ENCODE assay signal across 21 cellular contexts in genomic region chr9:101232405-101232977, GRCh38.
DNase-seq lines count a peak whose midpoint lies in the region; ATAC-seq, FAIRE-seq and TF ChIP-seq lines count a peak whose summit lies in the region.
"Had no signal": no experiment of that assay in that cellular context is flagged by ENCODE, and none has a peak within 500 bp of the region (broad histone marks: within the 10 kb centered on the region; RNA-seq: fewer than 3 reads in every experiment).

No MANE protein-coding gene starts in this region.

- H3K27ac ChIP-seq in K562 (ENCODE audit: extremely low read depth, low read depth, low read length) (no peak overlapping the region), HepG2 (ENCODE audit: extremely low read length, insufficient read depth, low read length) (no peak overlapping the region)
- H3K27ac ChIP-seq: BLaER1, C4-2B, GM23248 had no signal

- H3K27me3 ChIP-seq in K562 (ENCODE audit: control insufficient read depth in 2 of 2, insufficient read depth in 2 of 2, low read length in 2 of 2) (no peaks in the 10 kb centered on the region), HepG2 (ENCODE audit: control insufficient read depth in 1 of 2, insufficient read depth in 2 of 2, low read length in 2 of 2) (no peaks in the 10 kb centered on the region)
- H3K27me3 ChIP-seq: BLaER1 had no signal

- no peak overlapping the region for H3K4me3 Mint-ChIP-seq in activated CD8-positive, alpha-beta T cell treated with anti-CD3 and anti-CD28 coated beads for 36 hours
- H3K4me3 Mint-ChIP-seq: B cell; CD4-positive, CD25-positive, alpha-beta regulatory T cell; CD8-positive, alpha-beta T cell; H9 had no signal

- H3K27ac Mint-ChIP-seq in activated CD8-positive, alpha-beta T cell treated with anti-CD3 and anti-CD28 coated beads for 36 hours = no peak overlapping the region
- H3K27ac Mint-ChIP-seq: B cell; CD4-positive, CD25-positive, alpha-beta regulatory T cell; CD8-positive, alpha-beta T cell had no signal

- DNase-seq in NCI-H146 (lab: John Stamatoyannopoulos, UW) (peak; percentile 18), K562 (ENCODE audit: extremely low read depth in 1 of 4, low spot score in 3 of 4) (no peak), HepG2 (ENCODE audit: low spot score) (no peak), GM19240 (ENCODE audit: insufficient read length, low spot score) (no peak)
- no peak for DNase-seq in NK-92 treated with Interleukin-12 subunit alpha and Interleukin-12 subunit beta, amount 100 ng/mL, for 24 hours (lab: John Stamatoyannopoulos, UW)
- no peak for DNase-seq in activated CD8-positive, alpha-beta T cell treated with anti-CD3 and anti-CD28 coated beads for 36 hours
- DNase-seq: Caco-2; CD4-positive, CD25-positive, alpha-beta regulatory T cell; CD8-positive, alpha-beta T cell; DMS 273 treated with DMSO at 0.1 percent for 48 hours; DMS79; GF-D8; GM23248; H9 had no signal

- H3K79me2 ChIP-seq in K562 (ENCODE audit: control insufficient read depth, insufficient read depth, low read length) (no peaks in the 10 kb centered on the region), HepG2 (ENCODE audit: insufficient read depth, low read length) (no peaks in the 10 kb centered on the region)

- no peak for TF ChIP-seq EP300 in K562 (IDR thresholded peaks at IDR 0.05; ENCODE audit: low read length)
- TF ChIP-seq EP300 in HepG2 (IDR thresholded peaks at IDR 0.05; ENCODE audit: low read depth in 2 of 2, low read length in 2 of 2) = no peak
- TF ChIP-seq EP300 in HepG2 (CRISPR knock-in tag; IDR thresholded peaks at IDR 0.05; ENCODE audit: borderline replicate concordance) = no peak

- H3K4me2 ChIP-seq in K562 (ENCODE audit: insufficient read depth, low read length) = no peak overlapping the region
- no peak overlapping the region for H3K4me2 ChIP-seq in HepG2 (ENCODE audit: low read depth, low read length)
- H3K4me2 ChIP-seq: BLaER1 had no signal

- TF ChIP-seq CTCF in K562 (IDR thresholded peaks at IDR 0.05 in 2 of 3, conservative IDR thresholded peaks at IDR 0.05 in 1 of 3; ENCODE audit: insufficient read depth in 2 of 3, low read depth in 1 of 3, low read length in 3 of 3) (no peak), HepG2 (CRISPR knock-in tag; IDR thresholded peaks at IDR 0.05) (no peak)
- TF ChIP-seq CTCF in activated CD8-positive, alpha-beta T cell treated with anti-CD3 and anti-CD28 coated beads for 36 hours (IDR thresholded peaks at IDR 0.05) = no peak

- no peak for ATAC-seq in K562
- no peak for ATAC-seq in HepG2
- no peak for ATAC-seq in HG02763 (IDR thresholded peaks at IDR 0.05; ENCODE audit: unreplicated experiment)
- no peak for ATAC-seq in activated CD8-positive, alpha-beta T cell treated with anti-CD3 and anti-CD28 coated beads for 36 hours
- ATAC-seq: CD8-positive, alpha-beta T cell; HCT116 had no signal

- no peaks in the 10 kb centered on the region for H3K4me1 Mint-ChIP-seq in activated CD8-positive, alpha-beta T cell treated with anti-CD3 and anti-CD28 coated beads for 36 hours (ENCODE audit: low read depth)
- H3K4me1 Mint-ChIP-seq: CD4-positive, CD25-positive, alpha-beta regulatory T cell had no signal

- H3K9me3 Mint-ChIP-seq in activated CD8-positive, alpha-beta T cell treated with anti-CD3 and anti-CD28 coated beads for 36 hours = no peaks in the 10 kb centered on the region
- H3K9me3 Mint-ChIP-seq: CD8-positive, alpha-beta T cell; H9 had no signal

- FAIRE-seq in K562 (lab: Jason Lieb, UNC) (no peak), HepG2 (lab: Jason Lieb, UNC) (no peak)
- FAIRE-seq: GM12891, GM18507 had no signal

- no peaks in the 10 kb centered on the region for H3K9me3 ChIP-seq in K562 (replicated peaks; ENCODE audit: control insufficient read depth, insufficient read depth, low read depth, low read length)
- H3K9me3 ChIP-seq in HepG2 (ENCODE audit: low read length) = no peaks in the 10 kb centered on the region
- H3K9me3 ChIP-seq: BLaER1, Caco-2 had no signal

- H3K4me1 ChIP-seq in K562 (replicated peaks in 1 of 2; ENCODE audit: control insufficient read depth in 2 of 2, insufficient read depth in 2 of 2, low read length in 2 of 2) (no peaks in the 10 kb centered on the region), HepG2 (ENCODE audit: insufficient read depth, low read length) (peaks cover 30% of the 10 kb centered on the region)
- H3K4me1 ChIP-seq: Caco-2 had no signal

- H3K36me3 ChIP-seq in K562 (ENCODE audit: control insufficient read depth, insufficient read depth, low read length) (no peaks in the 10 kb centered on the region), HepG2 (replicated peaks in 1 of 2; ENCODE audit: control insufficient read depth in 1 of 2, insufficient read depth in 2 of 2, low read length in 2 of 2) (0 out of 5 replicates have a peak, but pooled peaks cover 0 to 3% of the 10 kb centered on the region in 2 experiments)
- H3K36me3 ChIP-seq: BLaER1 had no signal

- H2AFZ ChIP-seq in K562 (ENCODE audit: low read depth, low read length) (no peak overlapping the region), HepG2 (ENCODE audit: low read length) (no peak overlapping the region)
- H2AFZ ChIP-seq: GM23248 had no signal

- WGBS in K562 (ENCODE audit: insufficient coverage, low coverage, missing lambda C conversion rate) = 0% methylated on average over 2 of the region's 2 CpGs
- 98% methylated on average over 2 of the region's 2 CpGs for WGBS in HepG2 (ENCODE audit: low lambda C conversion rate)

- POLR2A ChIA-PET in K562 (lab: Yijun Ruan, JAX) = no interaction called here
- POLR2A ChIA-PET in HepG2 (lab: Yijun Ruan, JAX) = no interaction called here
- POLR2A ChIA-PET in activated CD8-positive, alpha-beta T cell treated with anti-CD3 and anti-CD28 coated beads for 36 hours (lab: Charles Lee) = interaction anchor here (0.9 kb wide), 1 partner anchor 11 kb away, joined by 3 read pairs; no protein-coding TSS in a partner anchor

- intact Hi-C loops in K562 (cut with micrococcal nuclease) = loop anchor here (5.0 to 10.0 kb wide), 2 partner anchors 115 to 628 kb away; no protein-coding TSS in a partner anchor
- intact Hi-C loops in HepG2 (cut with micrococcal nuclease; ENCODE audit: unreplicated experiment) = no loop called here
- intact Hi-C loops in activated CD8-positive, alpha-beta T cell treated with anti-CD3 and anti-CD28 coated beads for 36 hours (cut with micrococcal nuclease) = no loop called here

- peaks cover 11% of the 10 kb centered on the region for H3K27me3 Mint-ChIP-seq in activated CD8-positive, alpha-beta T cell treated with anti-CD3 and anti-CD28 coated beads for 36 hours

- no peaks in the 10 kb centered on the region for H3K36me3 Mint-ChIP-seq in activated CD8-positive, alpha-beta T cell treated with anti-CD3 and anti-CD28 coated beads for 36 hours (ENCODE audit: low read depth)
- H3K36me3 Mint-ChIP-seq: CD4-positive, CD25-positive, alpha-beta regulatory T cell; CD8-positive, alpha-beta T cell had no signal

- TF ChIP-seq RAD21 in K562 (CRISPR knock-in tag; conservative IDR thresholded peaks at IDR 0.05 in 1 of 2, IDR thresholded peaks at IDR 0.05 in 1 of 2) (no peak), HepG2 (CRISPR knock-in tag; IDR thresholded peaks at IDR 0.05) (no peak)

- H3K4me3 ChIP-seq in K562 = no peak overlapping the region
- H3K4me3 ChIP-seq in HepG2 (replicated peaks in 1 of 3; ENCODE audit: insufficient read depth in 1 of 3, low read depth in 2 of 3, low read length in 3 of 3) = no peak overlapping the region
- H3K4me3 ChIP-seq: BLaER1, GM23248 had no signal

- in situ Hi-C loops in K562 (cut with MboI) (no loop called here), HepG2 (cut with HindIII; ENCODE audit: extremely low pct_ligation_motif_present, low pct_unique_long_range_greater_than_20kb) (loop anchor here (5.0 to 25.0 kb wide), 2 partner anchors 115 to 520 kb away; no protein-coding TSS in a partner anchor)

- TF ChIP-seq POLR2A in K562 (conservative IDR thresholded peaks at IDR 0.05) = no peak
- TF ChIP-seq POLR2A in HepG2 (IDR thresholded peaks at IDR 0.05; ENCODE audit: insufficient read depth in 1 of 2, low read depth in 2 of 2, low read length in 2 of 2) = no peak

- H3K9ac ChIP-seq in K562 (ENCODE audit: insufficient read depth in 1 of 2, low read depth in 2 of 2, low read length in 2 of 2) (no peak overlapping the region), HepG2 (ENCODE audit: insufficient read depth, low read depth, low read length) (no peak overlapping the region)
- H3K9ac ChIP-seq: BLaER1, GM23248 had no signal

- CTCF ChIA-PET in K562 (lab: Yijun Ruan, JAX; ENCODE audit: low intra/inter-chr PET ratio) = no interaction called here
- CTCF ChIA-PET in HepG2 (lab: Yijun Ruan, JAX; ENCODE audit: low intra/inter-chr PET ratio, low total read pairs) = interaction anchor here (3.9 kb wide), 1 partner anchor 113 kb away, joined by 38 read pairs; no protein-coding TSS in a partner anchor
- CTCF ChIA-PET in activated CD8-positive, alpha-beta T cell treated with anti-CD3 and anti-CD28 coated beads for 36 hours (lab: Charles Lee) = interaction anchor here (0.7 kb wide), 1 partner anchor 76 kb away, joined by 3 read pairs; no protein-coding TSS in a partner anchor

- no peaks in the 10 kb centered on the region for H3K9me1 ChIP-seq in K562 (ENCODE audit: control insufficient read depth, insufficient read depth, low read length)

- no TSS peak for BruUV-seq in K562 (replicated peaks; lab: Mats Ljungman, UMichigan)
- no TSS peak for BruUV-seq in HepG2 (replicated peaks; lab: Mats Ljungman, UMichigan)

- H4K20me1 ChIP-seq in K562 (replicated peaks; ENCODE audit: control insufficient read depth, insufficient read depth, low read length) (no peaks in the 10 kb centered on the region), HepG2 (ENCODE audit: insufficient read depth, low read length) (no peaks in the 10 kb centered on the region)
- H4K20me1 ChIP-seq: BLaER1 had no signal

TF ChIP-seq in K562, 482 proteins besides CTCF, POLR2A, EP300 and RAD21:
- TF ChIP-seq KLF13 (tag; IDR thresholded peaks at IDR 0.05; ENCODE audit: borderline replicate concordance, low read depth) = no peak
- TF ChIP-seq RBM25 (IDR thresholded peaks at IDR 0.05; ENCODE audit: low read depth, low read length, severe bottlenecking) = peak; percentile 47

TF ChIP-seq in HepG2, 621 proteins besides CTCF, POLR2A, EP300 and RAD21:
- TF ChIP-seq TCF12 (IDR thresholded peaks at IDR 0.05) (no peak), TCF12 (CRISPR knock-in tag; IDR thresholded peaks at IDR 0.05) (no peak), ZNF629 (CRISPR knock-in tag; conservative IDR thresholded peaks at IDR 0.05) (peak; percentile 85), GFI1 (CRISPR knock-in tag; IDR thresholded peaks at IDR 0.05; ENCODE audit: borderline replicate concordance) (peak; percentile 71; the same call in 1 of the 2 replicates), ZMYM3 (CRISPR knock-in tag; IDR thresholded peaks at IDR 0.05) (0 out of 2 replicates have a peak, but pooled peaks have one; percentile 54)
